8 cellular contexts compared by ENCODE assay signal in the genomic region with DNA sequence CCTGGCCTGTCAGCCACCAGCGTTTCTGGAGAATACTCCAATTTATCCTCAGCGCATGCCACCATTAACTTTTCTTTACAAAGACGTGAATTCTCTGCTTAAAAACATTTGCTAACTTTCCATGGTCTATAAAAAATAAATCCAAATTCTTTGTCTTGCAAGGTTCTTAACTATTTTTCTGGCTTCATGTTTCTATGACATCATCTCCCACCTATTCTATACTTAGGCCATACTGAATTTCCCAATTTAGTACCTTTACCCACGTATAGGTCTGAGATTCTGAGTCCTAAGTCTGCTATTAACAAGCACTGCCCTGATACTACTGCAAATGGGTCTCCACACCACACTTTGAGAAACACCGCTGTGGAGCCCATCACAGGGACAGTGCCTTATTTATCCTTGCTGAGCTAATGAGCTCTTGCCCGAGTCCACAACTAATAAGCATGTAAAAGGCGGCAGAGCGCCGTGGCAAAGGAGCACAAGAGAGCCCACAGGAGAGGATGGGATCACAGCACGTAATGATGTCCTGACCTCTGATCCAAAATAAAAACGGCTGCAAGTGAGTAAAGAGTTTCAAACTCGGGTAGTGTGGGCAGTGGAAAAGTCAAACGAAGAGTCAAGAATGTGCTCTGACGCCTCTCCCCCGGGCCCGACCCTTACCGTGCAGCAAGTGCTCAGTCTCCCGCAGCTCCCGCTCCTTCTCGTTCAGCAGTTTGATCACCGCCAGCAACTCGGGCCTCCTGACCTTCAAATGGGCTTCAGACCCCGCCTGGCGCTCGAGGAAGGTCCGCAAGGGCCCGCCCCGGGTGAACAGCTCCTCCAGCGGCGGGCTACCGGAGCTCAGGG. TPM values are rescaled to one million over a fixed set of nuclear protein-coding genes. Genes with fewer than 3 reads are reported as not detected.
DNase-seq lines count a peak whose midpoint lies in the region; ATAC-seq and TF ChIP-seq lines count a peak whose summit lies in the region.

No MANE protein-coding gene starts in this region.

- DNase-seq in ELR (ENCODE audit: low read depth) (peak; percentile 30), GM20000 (ENCODE audit: low spot score) (peak; percentile 17), globus pallidus (ENCODE audit: low spot score) (peak; percentile 12), pons (ENCODE audit: low spot score) (peak; percentile 32), omental fat pad (ENCODE audit: low spot score) (no peak), sciatic nerve (ENCODE audit: low spot score) (no peak)
- peak; percentile 39 for DNase-seq in activated CD8-positive, alpha-beta T cell treated with anti-CD3 and anti-CD28 coated beads for 36 hours

- peaks cover 38% of the 10 kb centered on the region for H3K4me1 Mint-ChIP-seq in activated CD8-positive, alpha-beta T cell treated with anti-CD3 and anti-CD28 coated beads for 36 hours (ENCODE audit: low read depth)

- TF ChIP-seq CTCF in GM20000 (IDR thresholded peaks at IDR 0.05; ENCODE audit: extremely low read depth, missing control alignments): no peak
- TF ChIP-seq CTCF in activated CD8-positive, alpha-beta T cell treated with anti-CD3 and anti-CD28 coated beads for 36 hours (IDR thresholded peaks at IDR 0.05): no peak
- TF ChIP-seq CTCF in omental fat pad (IDR thresholded peaks at IDR 0.05): no peak

- H3K27me3 Mint-ChIP-seq in activated CD8-positive, alpha-beta T cell treated with anti-CD3 and anti-CD28 coated beads for 36 hours: no peaks in the 10 kb centered on the region

- CTCF ChIA-PET in activated CD8-positive, alpha-beta T cell treated with anti-CD3 and anti-CD28 coated beads for 36 hours (lab: Charles Lee): interaction anchor here (1.3 kb wide), 1 partner anchor 15 kb away, joined by 3 read pairs; no protein-coding TSS in a partner anchor

- ATAC-seq in HG03575 (IDR thresholded peaks at IDR 0.05; ENCODE audit: extremely low read depth, insufficient number of reproducible peaks, low FRiP score, unreplicated experiment) (peak; percentile 0), omental fat pad (ENCODE audit: low FRiP score) (no peak), sciatic nerve (no peak)
- ATAC-seq in activated CD8-positive, alpha-beta T cell treated with anti-CD3 and anti-CD28 coated beads for 36 hours: peak; percentile 11

- peaks cover 4% of the 10 kb centered on the region for H3K9me3 Mint-ChIP-seq in activated CD8-positive, alpha-beta T cell treated with anti-CD3 and anti-CD28 coated beads for 36 hours

- peaks cover 33% of the 10 kb centered on the region for H3K36me3 Mint-ChIP-seq in activated CD8-positive, alpha-beta T cell treated with anti-CD3 and anti-CD28 coated beads for 36 hours (ENCODE audit: low read depth)

- H3K4me3 Mint-ChIP-seq in activated CD8-positive, alpha-beta T cell treated with anti-CD3 and anti-CD28 coated beads for 36 hours: peak overlapping the region; percentile 87

- POLR2A ChIA-PET in activated CD8-positive, alpha-beta T cell treated with anti-CD3 and anti-CD28 coated beads for 36 hours (lab: Charles Lee): interaction anchor here (2.1 to 4.9 kb wide), 2 partner anchors 17 to 22 kb away, joined by 7 to 34 read pairs; a partner anchor contains a TSS

- intact Hi-C loops in activated CD8-positive, alpha-beta T cell treated with anti-CD3 and anti-CD28 coated beads for 36 hours (cut with micrococcal nuclease): loop anchor here (2.0 kb wide), 1 partner anchor 19 kb away; a partner anchor contains a TSS
- intact Hi-C loops in sciatic nerve (cut with DNase I): no loop called here

- peak overlapping the region; percentile 96 for H3K27ac Mint-ChIP-seq in activated CD8-positive, alpha-beta T cell treated with anti-CD3 and anti-CD28 coated beads for 36 hours

RNA-seq across cellular contexts. Expression of a gene that starts 0.5 kb away (rescaled TPM):
- 10 to 100 TPM; 15.7 to 17.5 TPM for total RNA-seq in activated CD8-positive, alpha-beta T cell treated with anti-CD3 and anti-CD28 coated beads for 36 hours
- 10 to 100 TPM; 18.0 to 30.9 (median 22.5) TPM for total RNA-seq in omental fat pad
- 17.8 TPM for total RNA-seq in sciatic nerve

RNA-seq across cellular contexts. Expression of a gene that starts 19.1 kb away (rescaled TPM):
- 10 to 100 TPM; 40.9 to 44.0 TPM for total RNA-seq in activated CD8-positive, alpha-beta T cell treated with anti-CD3 and anti-CD28 coated beads for 36 hours
- total RNA-seq in omental fat pad (1 to 10 TPM; 2.6 to 7.2 (median 4.8) TPM), sciatic nerve (5.1 TPM)

Comparison
In these comparisons a context has a peak if more than half of its experiments do, and no peak if none do; other contexts are left out.
1. DNase-seq: peak in ELR (single experiment), GM20000 (single experiment), activated CD8-positive, alpha-beta T cell treated with anti-CD3 and anti-CD28 coated beads for 36 hours (single experiment), globus pallidus (single experiment) and pons (single experiment); none in omental fat pad (single experiment) and sciatic nerve (single experiment).
2. ATAC-seq: peak in HG03575 (single experiment) and activated CD8-positive, alpha-beta T cell treated with anti-CD3 and anti-CD28 coated beads for 36 hours (single experiment); none in omental fat pad (single experiment) and sciatic nerve (single experiment).